Comparison of ENCODE assay signal across 8 cellular contexts in genomic region chr6:157763129-157763893, GRCh38. TPM values are rescaled to one million over a fixed set of nuclear protein-coding genes. Genes with fewer than 3 reads are reported as not detected.
DNase-seq lines count a peak whose midpoint lies in the region; ATAC-seq and TF ChIP-seq lines count a peak whose summit lies in the region.

No MANE protein-coding gene starts in this region.

- H3K9ac ChIP-seq in ES-I3 (ENCODE audit: low read depth, low read length) (peak overlapping the region; percentile 19), rectal smooth muscle tissue (ENCODE audit: low read length) (no peak overlapping the region)

- H3K4me1 ChIP-seq in ES-I3 (ENCODE audit: insufficient read depth, low read length) = peaks cover 52% of the 10 kb centered on the region
- peaks cover 40% of the 10 kb centered on the region for H3K4me1 ChIP-seq in foreskin keratinocyte
- peaks cover 18% of the 10 kb centered on the region for H3K4me1 ChIP-seq in rectal smooth muscle tissue (ENCODE audit: control insufficient read depth, insufficient read depth, low read length)

- POLR2A ChIA-PET in activated CD4-positive, alpha-beta memory T cell treated with anti-CD3 and anti-CD28 coated beads, Interleukin-2, amount 10 ng/mL, durations not matched to agents 7 days and 5 days (lab: Charles Lee) = interaction anchor here (0.9 to 3.8 kb wide), 10 partner anchors 37 to 488 kb away, joined by 3 to 18 read pairs (median 4); no protein-coding TSS in a partner anchor

- peak; percentile 28 for TF ChIP-seq CTCF in foreskin keratinocyte (conservative IDR thresholded peaks at IDR 0.05)
- no peak for TF ChIP-seq CTCF in GM10266 (IDR thresholded peaks at IDR 0.05; ENCODE audit: control insufficient read depth, insufficient read depth, low read depth, missing control alignments)

- H3K4me1 Mint-ChIP-seq in activated CD4-positive, alpha-beta memory T cell treated with anti-CD3 and anti-CD28 coated beads, Interleukin-2, amount 10 ng/mL, durations not matched to agents 7 days and 5 days = peaks cover 72% of the 10 kb centered on the region

- H3K4me3 ChIP-seq in rectal smooth muscle tissue (ENCODE audit: low read length) = peak overlapping the region; percentile 51

- H3K27ac Mint-ChIP-seq in activated CD4-positive, alpha-beta memory T cell treated with anti-CD3 and anti-CD28 coated beads, Interleukin-2, amount 10 ng/mL, durations not matched to agents 7 days and 5 days = peak overlapping the region; percentile 82

- no peaks in the 10 kb centered on the region for H3K36me3 Mint-ChIP-seq in activated CD4-positive, alpha-beta memory T cell treated with anti-CD3 and anti-CD28 coated beads, Interleukin-2, amount 10 ng/mL, durations not matched to agents 7 days and 5 days (ENCODE audit: low read depth)

- CTCF ChIA-PET in activated CD4-positive, alpha-beta memory T cell treated with anti-CD3 and anti-CD28 coated beads, Interleukin-2, amount 10 ng/mL, durations not matched to agents 7 days and 5 days (lab: Charles Lee) = interaction anchor here (0.7 to 11.7 kb wide), 5 partner anchors 9 to 309 kb away, joined by 3 to 158 read pairs (median 5); no protein-coding TSS in a partner anchor

- H3K27me3 Mint-ChIP-seq in activated CD4-positive, alpha-beta memory T cell treated with anti-CD3 and anti-CD28 coated beads, Interleukin-2, amount 10 ng/mL, durations not matched to agents 7 days and 5 days = peaks cover 24% of the 10 kb centered on the region

- H3K36me3 ChIP-seq in ES-I3 (ENCODE audit: insufficient read depth, low read length) (no peaks in the 10 kb centered on the region), rectal smooth muscle tissue (ENCODE audit: control insufficient read depth, insufficient read depth, low read length) (no peaks in the 10 kb centered on the region)

- no peak overlapping the region for H3K4me3 Mint-ChIP-seq in activated CD4-positive, alpha-beta memory T cell treated with anti-CD3 and anti-CD28 coated beads, Interleukin-2, amount 10 ng/mL, durations not matched to agents 7 days and 5 days

- DNase-seq in NCI-H1417 (lab: John Stamatoyannopoulos, UW) = peak; percentile 72 to 90 (median 83)
- DNase-seq in activated CD4-positive, alpha-beta memory T cell treated with anti-CD3 and anti-CD28 coated beads, Interleukin-2, amount 10 ng/mL, durations not matched to agents 7 days and 5 days = no peak
- peak; percentile 99 to 100 for DNase-seq in foreskin keratinocyte
- DNase-seq in GM10266 (ENCODE audit: extremely low spot score) = no peak

- peak overlapping the region; percentile 95 for H3K27ac ChIP-seq in foreskin keratinocyte
- peak overlapping the region; percentile 77 for H3K27ac ChIP-seq in rectal smooth muscle tissue (ENCODE audit: low read depth, low read length)

- no peaks in the 10 kb centered on the region for H3K9me3 Mint-ChIP-seq in activated CD4-positive, alpha-beta memory T cell treated with anti-CD3 and anti-CD28 coated beads, Interleukin-2, amount 10 ng/mL, durations not matched to agents 7 days and 5 days

- ATAC-seq in foreskin keratinocyte = peak; percentile 73
- no peak for ATAC-seq in GM21390 (IDR thresholded peaks at IDR 0.05; ENCODE audit: unreplicated experiment)
- ATAC-seq in HG02610 (IDR thresholded peaks at IDR 0.05; ENCODE audit: unreplicated experiment) = no peak

- H3K27me3 ChIP-seq in foreskin keratinocyte (no peaks in the 10 kb centered on the region), rectal smooth muscle tissue (ENCODE audit: control insufficient read depth, insufficient read depth, low read length) (no peaks in the 10 kb centered on the region)

- no peaks in the 10 kb centered on the region for H3K9me3 ChIP-seq in ES-I3 (ENCODE audit: control insufficient read depth, insufficient read depth, low read length)

RNA-seq across cellular contexts. Expression of gene SNX9, which starts 59.7 kb away (rescaled TPM):
- total RNA-seq in activated CD4-positive, alpha-beta memory T cell treated with anti-CD3 and anti-CD28 coated beads, Interleukin-2, amount 10 ng/mL, durations not matched to agents 7 days and 5 days = 10 to 100 TPM; 39.8 to 40.1 TPM
- total RNA-seq in foreskin keratinocyte = 48.5 and 56.1 TPM in 2 replicates
- polyA plus RNA-seq in foreskin keratinocyte = 25.4 and 27.1 TPM in 2 replicates

Comparison
In these comparisons a context has a peak if more than half of its experiments do, and no peak if none do; other contexts are left out.
1. DNase-seq: peak in NCI-H1417 (3 of 3) and foreskin keratinocyte (2 of 2); none in activated CD4-positive, alpha-beta memory T cell treated with anti-CD3 and anti-CD28 coated beads, Interleukin-2, amount 10 ng/mL, durations not matched to agents 7 days and 5 days (single experiment) and GM10266 (single experiment).